36 cellular contexts compared by ENCODE assay signal in the genomic region with DNA sequence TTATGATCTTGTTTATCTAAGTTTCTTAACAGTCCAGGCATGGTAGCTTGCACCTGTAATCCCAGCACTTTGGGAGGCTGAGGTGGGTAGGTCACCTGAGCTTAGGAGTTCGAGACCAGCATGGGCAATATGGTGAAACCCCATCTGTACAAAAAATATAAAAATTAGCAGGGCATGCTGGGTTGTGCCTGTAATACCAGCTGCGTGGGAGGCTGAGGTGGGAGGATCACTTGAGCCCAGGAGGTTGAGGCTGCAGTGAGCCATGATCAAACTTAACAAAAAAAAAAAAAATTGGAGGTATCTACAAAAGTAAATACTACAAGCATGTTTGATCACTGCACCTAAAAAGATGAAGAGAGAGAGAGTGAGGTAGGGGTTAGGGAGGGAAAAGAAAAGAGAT. TPM values are rescaled to one million over a fixed set of nuclear protein-coding genes. Genes with fewer than 3 reads are reported as not detected.
DNase-seq lines count a peak whose midpoint lies in the region; ATAC-seq, FAIRE-seq and TF ChIP-seq lines count a peak whose summit lies in the region.
"Had no signal": no experiment of that assay in that cellular context is flagged by ENCODE, and none has a peak within 500 bp of the region (broad histone marks: within the 10 kb centered on the region; RNA-seq: fewer than 3 reads in every experiment).

No MANE protein-coding gene starts in this region.

- H3K36me3 ChIP-seq in HepG2 (replicated peaks in 1 of 2; ENCODE audit: control insufficient read depth in 1 of 2, insufficient read depth in 2 of 2, low read length in 2 of 2) (no peaks in the 10 kb centered on the region), right lobe of liver (no peaks in the 10 kb centered on the region), HEK293 (ENCODE audit: control insufficient read depth in 2 of 2, insufficient read depth in 1 of 2, low read length in 2 of 2) (no peaks in the 10 kb centered on the region), K562 (ENCODE audit: control insufficient read depth, insufficient read depth, low read length) (no peaks in the 10 kb centered on the region)
- H3K36me3 ChIP-seq: BE2C; BLaER1; BLaER1 treated with 17β-estradiol and CSF1 and Interleukin-3, amounts not matched to agents 10 nM and 100 nM had no signal

- TF ChIP-seq CTCF in HepG2 (CRISPR knock-in tag; IDR thresholded peaks at IDR 0.05) (no peak), right lobe of liver (IDR thresholded peaks at IDR 0.05) (no peak), HEK293 (tag by site-specific recombination; IDR thresholded peaks at IDR 0.05) (no peak), K562 (IDR thresholded peaks at IDR 0.05 in 2 of 3, conservative IDR thresholded peaks at IDR 0.05 in 1 of 3; ENCODE audit: insufficient read depth in 2 of 3, low read depth in 1 of 3, low read length in 3 of 3) (no peak)

- ATAC-seq in HepG2 = no peak
- no peak for ATAC-seq in right lobe of liver
- no peak for ATAC-seq in T-helper 17 cell
- ATAC-seq in K562 = no peak
- ATAC-seq in HG02885 (IDR thresholded peaks at IDR 0.05; ENCODE audit: poor library complexity, unreplicated experiment) = no peak
- no peak for ATAC-seq in HG02642 (IDR thresholded peaks at IDR 0.05; ENCODE audit: poor library complexity, unreplicated experiment)
- ATAC-seq: CD8-positive, alpha-beta T cell had no signal

- 52% methylated on average over 2 of the region's 2 CpGs for WGBS in HepG2 (ENCODE audit: low lambda C conversion rate)
- WGBS in right lobe of liver (ENCODE audit: insufficient coverage, low coverage, low lambda C conversion rate, missing lambda C conversion rate) = 94% methylated on average over 2 of the region's 2 CpGs
- WGBS in K562 (ENCODE audit: insufficient coverage, low coverage, missing lambda C conversion rate) = 34% methylated on average over 2 of the region's 2 CpGs

- no peaks in the 10 kb centered on the region for H3K79me2 ChIP-seq in HepG2 (ENCODE audit: insufficient read depth, low read length)
- H3K79me2 ChIP-seq in K562 (ENCODE audit: control insufficient read depth, insufficient read depth, low read length) = no peaks in the 10 kb centered on the region

- DNase-seq in HepG2 (ENCODE audit: low spot score) (no peak), right lobe of liver (no peak), T-helper 17 cell (no peak), K562 (ENCODE audit: extremely low read depth in 1 of 4, low spot score in 3 of 4) (no peak), DMS 273 treated with DMSO at 0.1 percent for 48 hours (lab: John Stamatoyannopoulos, UW) (no peak)
- DNase-seq: 8988T; ACHN; AML-193; BE2C; C1 segment of cervical spinal cord; Caco-2; Calu3; CD4-positive, alpha-beta memory T cell; CD4-positive, alpha-beta T cell; CD4-positive, CD25-positive, alpha-beta regulatory T cell; CD8-positive, alpha-beta memory T cell; CD8-positive, alpha-beta T cell; COR-L47; DMS153; DMS53; DMS79; DMS79 treated with DMSO at 0.1 percent for 48 hours; DND-41; EL had no signal

- H3K27me3 Mint-ChIP-seq in T-helper 17 cell = peaks cover 9% of the 10 kb centered on the region
- H3K27me3 Mint-ChIP-seq: B cell; CD4-positive, alpha-beta memory T cell; CD4-positive, alpha-beta T cell had no signal

- H2AFZ ChIP-seq in HepG2 (ENCODE audit: low read length) (no peak overlapping the region), K562 (ENCODE audit: low read depth, low read length) (no peak overlapping the region)

- no peak overlapping the region for H3K4me2 ChIP-seq in HepG2 (ENCODE audit: low read depth, low read length)
- H3K4me2 ChIP-seq in K562 (ENCODE audit: insufficient read depth, low read length) = no peak overlapping the region
- H3K4me2 ChIP-seq: A549; BLaER1; BLaER1 treated with 17β-estradiol and CSF1 and Interleukin-3, amounts not matched to agents 10 nM and 100 nM had no signal

- in situ Hi-C loops in HepG2 (cut with HindIII; ENCODE audit: extremely low pct_ligation_motif_present, low pct_unique_long_range_greater_than_20kb) = no loop called here
- in situ Hi-C loops in K562 (cut with MboI) = no loop called here

- H3K27ac ChIP-seq in HepG2 (ENCODE audit: extremely low read length, insufficient read depth, low read length) (no peak overlapping the region), right lobe of liver (no peak overlapping the region), HEK293 (ENCODE audit: extremely low read depth, low read depth, low read length) (no peak overlapping the region), K562 (ENCODE audit: extremely low read depth, low read depth, low read length) (no peak overlapping the region)
- H3K27ac ChIP-seq: 22Rv1; A549; BLaER1; BLaER1 treated with 17β-estradiol and CSF1 and Interleukin-3, amounts not matched to agents 10 nM and 100 nM; C4-2B had no signal

- no peaks in the 10 kb centered on the region for H3K4me1 Mint-ChIP-seq in T-helper 17 cell
- H3K4me1 Mint-ChIP-seq: B cell, CD14-positive monocyte had no signal

- H3K27ac Mint-ChIP-seq in T-helper 17 cell = peak overlapping the region; percentile 71
- H3K27ac Mint-ChIP-seq: B cell; CD14-positive monocyte; CD4-positive, alpha-beta memory T cell; CD4-positive, alpha-beta T cell; CD4-positive, CD25-positive, alpha-beta regulatory T cell; CD8-positive, alpha-beta memory T cell; CD8-positive, alpha-beta T cell had no signal

- H3K4me3 ChIP-seq in HepG2 (replicated peaks in 1 of 3; ENCODE audit: insufficient read depth in 1 of 3, low read depth in 2 of 3, low read length in 3 of 3) (no peak overlapping the region), right lobe of liver (no peak overlapping the region), HEK293 (ENCODE audit: low read depth, low read length) (no peak overlapping the region), K562 (no peak overlapping the region)
- H3K4me3 ChIP-seq: A549; BLaER1; BLaER1 treated with 17β-estradiol and CSF1 and Interleukin-3, amounts not matched to agents 10 nM and 100 nM had no signal

- POLR2A ChIA-PET in HepG2 (lab: Yijun Ruan, JAX) (no interaction called here), HEK293 (lab: Yijun Ruan, JAX) (interaction anchor here (0.9 kb wide), 1 partner anchor 8 kb away, joined by 5 read pairs; no protein-coding TSS in a partner anchor), K562 (lab: Yijun Ruan, JAX) (interaction anchor here (1.8 to 4.5 kb wide), 3 partner anchors 10 to 19 kb away, joined by 3 to 20 read pairs (median 9); a partner anchor contains a TSS)

- no peak for TF ChIP-seq EP300 in HepG2 (IDR thresholded peaks at IDR 0.05; ENCODE audit: low read depth in 2 of 2, low read length in 2 of 2)
- no peak for TF ChIP-seq EP300 in HepG2 (CRISPR knock-in tag; IDR thresholded peaks at IDR 0.05; ENCODE audit: borderline replicate concordance)
- no peak for TF ChIP-seq EP300 in K562 (IDR thresholded peaks at IDR 0.05; ENCODE audit: low read length)

- intact Hi-C loops in HepG2 (cut with micrococcal nuclease; ENCODE audit: unreplicated experiment) (no loop called here), right lobe of liver (cut with DNase I) (no loop called here), K562 (cut with micrococcal nuclease) (no loop called here)

- no peak for TF ChIP-seq RAD21 in HepG2 (CRISPR knock-in tag; IDR thresholded peaks at IDR 0.05)
- TF ChIP-seq RAD21 in K562 (CRISPR knock-in tag; conservative IDR thresholded peaks at IDR 0.05 in 1 of 2, IDR thresholded peaks at IDR 0.05 in 1 of 2) = no peak

- CTCF ChIA-PET in HepG2 (lab: Yijun Ruan, JAX; ENCODE audit: low intra/inter-chr PET ratio, low total read pairs) = no interaction called here
- CTCF ChIA-PET in HEK293 (lab: Yijun Ruan, JAX) = interaction anchor here (0.6 kb wide), 1 partner anchor 33 kb away, joined by 4 read pairs; no protein-coding TSS in a partner anchor
- CTCF ChIA-PET in K562 (lab: Yijun Ruan, JAX; ENCODE audit: low intra/inter-chr PET ratio) = no interaction called here

- TF ChIP-seq POLR2A in HepG2 (IDR thresholded peaks at IDR 0.05; ENCODE audit: insufficient read depth in 1 of 2, low read depth in 2 of 2, low read length in 2 of 2) (no peak), right lobe of liver (IDR thresholded peaks at IDR 0.05) (no peak), K562 (conservative IDR thresholded peaks at IDR 0.05) (no peak)

- no peaks in the 10 kb centered on the region for H3K9me3 ChIP-seq in HepG2 (ENCODE audit: low read length)
- H3K9me3 ChIP-seq in right lobe of liver = no peaks in the 10 kb centered on the region
- H3K9me3 ChIP-seq in HEK293 (ENCODE audit: control insufficient read depth, insufficient read depth, low read depth, low read length) = no peaks in the 10 kb centered on the region
- no peaks in the 10 kb centered on the region for H3K9me3 ChIP-seq in T-helper 17 cell (ENCODE audit: control insufficient read depth, low read length, poor library complexity, severe bottlenecking)
- no peaks in the 10 kb centered on the region for H3K9me3 ChIP-seq in K562 (replicated peaks; ENCODE audit: control insufficient read depth, insufficient read depth, low read depth, low read length)
- H3K9me3 ChIP-seq: A549; BE2C; BLaER1; BLaER1 treated with 17β-estradiol and CSF1 and Interleukin-3, amounts not matched to agents 10 nM and 100 nM; Caco-2 had no signal

- H4K20me1 ChIP-seq in HepG2 (ENCODE audit: insufficient read depth, low read length) (no peaks in the 10 kb centered on the region), K562 (replicated peaks; ENCODE audit: control insufficient read depth, insufficient read depth, low read length) (no peaks in the 10 kb centered on the region)
- H4K20me1 ChIP-seq: BLaER1; BLaER1 treated with 17β-estradiol and CSF1 and Interleukin-3, amounts not matched to agents 10 nM and 100 nM had no signal

- BruUV-seq in HepG2 (replicated peaks; lab: Mats Ljungman, UMichigan) (no TSS peak), K562 (replicated peaks; lab: Mats Ljungman, UMichigan) (no TSS peak)

- no peaks in the 10 kb centered on the region for H3K4me1 ChIP-seq in HepG2 (ENCODE audit: insufficient read depth, low read length)
- no peaks in the 10 kb centered on the region for H3K4me1 ChIP-seq in right lobe of liver
- H3K4me1 ChIP-seq in HEK293 (ENCODE audit: control insufficient read depth, insufficient read depth, low read length) = no peaks in the 10 kb centered on the region
- peaks cover 0 to 8% of the 10 kb centered on the region in 2 experiments; a peak in 1 of 5 replicates for H3K4me1 ChIP-seq in K562 (replicated peaks in 1 of 2; ENCODE audit: control insufficient read depth in 2 of 2, insufficient read depth in 2 of 2, low read length in 2 of 2)
- H3K4me1 ChIP-seq: A549; BE2C; BLaER1; BLaER1 treated with 17β-estradiol and CSF1 and Interleukin-3, amounts not matched to agents 10 nM and 100 nM; Caco-2 had no signal

- H3K4me3 Mint-ChIP-seq in T-helper 17 cell = no peak overlapping the region
- H3K4me3 Mint-ChIP-seq: B cell; CD14-positive monocyte; CD4-positive, alpha-beta memory T cell; CD4-positive, alpha-beta T cell; CD4-positive, CD25-positive, alpha-beta regulatory T cell; CD8-positive, alpha-beta memory T cell; CD8-positive, alpha-beta T cell had no signal

- no peak overlapping the region for H3K9ac ChIP-seq in HepG2 (ENCODE audit: insufficient read depth, low read depth, low read length)
- H3K9ac ChIP-seq in K562 (ENCODE audit: insufficient read depth in 1 of 2, low read depth in 2 of 2, low read length in 2 of 2) = no peak overlapping the region
- H3K9ac ChIP-seq: BLaER1; BLaER1 treated with 17β-estradiol and CSF1 and Interleukin-3, amounts not matched to agents 10 nM and 100 nM had no signal

- peaks cover 0 to 4% of the 10 kb centered on the region in 2 experiments; a peak in 1 of 5 replicates for H3K27me3 ChIP-seq in HepG2 (ENCODE audit: control insufficient read depth in 1 of 2, insufficient read depth in 2 of 2, low read length in 2 of 2)
- no peaks in the 10 kb centered on the region for H3K27me3 ChIP-seq in right lobe of liver
- H3K27me3 ChIP-seq in K562 (ENCODE audit: control insufficient read depth in 2 of 2, insufficient read depth in 2 of 2, low read length in 2 of 2) = no peaks in the 10 kb centered on the region
- H3K27me3 ChIP-seq: BE2C; BLaER1; BLaER1 treated with 17β-estradiol and CSF1 and Interleukin-3, amounts not matched to agents 10 nM and 100 nM had no signal

- no peak for FAIRE-seq in HepG2 (lab: Jason Lieb, UNC)
- FAIRE-seq in K562 (lab: Jason Lieb, UNC) = no peak
- FAIRE-seq: A204.1, A549, D721Med had no signal

- H3K36me3 Mint-ChIP-seq in T-helper 17 cell (ENCODE audit: low read depth) = no peaks in the 10 kb centered on the region
- H3K36me3 Mint-ChIP-seq: CD14-positive monocyte; CD4-positive, alpha-beta memory T cell; CD4-positive, CD25-positive, alpha-beta regulatory T cell; CD8-positive, alpha-beta memory T cell; CD8-positive, alpha-beta T cell had no signal

- no peaks in the 10 kb centered on the region for H3K9me1 ChIP-seq in K562 (ENCODE audit: control insufficient read depth, insufficient read depth, low read length)

RNA-seq across cellular contexts. Expression of a gene that starts 9.0 kb away (rescaled TPM):
- total RNA-seq in HepG2 (2016; rRNA removed; fragmentation: Illumina TruSeq; extraction: Trizol) = 30.4 and 34.3 TPM in 2 replicates
- 13.9 and 14.3 TPM in 2 replicates for total RNA-seq in HepG2 (2016; cell fraction: cytosol; rRNA removed; fragmentation: Illumina TruSeq; extraction: Trizol; ENCODE audit: low read depth)
- 29.1 and 32.6 TPM in 2 replicates for total RNA-seq in HepG2 (2016; cell fraction: insoluble cytoplasmic fraction; rRNA removed; fragmentation: Illumina TruSeq; extraction: Trizol)
- total RNA-seq in HepG2 (2016; cell fraction: membrane; rRNA removed; fragmentation: Illumina TruSeq; extraction: Trizol) = 15.3 and 18.4 TPM in 2 replicates
- total RNA-seq in HepG2 (2016; cell fraction: nucleus; rRNA removed; fragmentation: Illumina TruSeq; extraction: Trizol) = 42.5 and 46.2 TPM in 2 replicates
- 18.2 and 26.0 TPM in 2 replicates for polyA plus RNA-seq in HepG2 (2011; rRNA removed)
- polyA plus RNA-seq in HepG2 (2011; cell fraction: cytosol; rRNA removed) = 8.4 and 9.7 TPM in 2 replicates
- polyA plus RNA-seq in HepG2 (2011; cell fraction: nucleus; rRNA removed) = 45.8 and 55.1 TPM in 2 replicates
- polyA plus RNA-seq in HepG2 (2012) = 13.6 and 17.0 TPM in 2 replicates
- polyA plus RNA-seq in HepG2 (2016; cell fraction: cytosol; fragmentation: Illumina TruSeq; extraction: Trizol; ENCODE audit: low read depth) = 5.1 and 5.3 TPM in 2 replicates
- 36.1 and 37.6 TPM in 2 replicates for polyA plus RNA-seq in HepG2 (2016; cell fraction: insoluble cytoplasmic fraction; fragmentation: Illumina TruSeq; extraction: Trizol; ENCODE audit: low read depth)
- 9.1 and 10.1 TPM in 2 replicates for polyA plus RNA-seq in HepG2 (2016; cell fraction: membrane; fragmentation: Illumina TruSeq; extraction: Trizol; ENCODE audit: low read depth)
- 84.1 and 90.6 TPM in 2 replicates for polyA plus RNA-seq in HepG2 (2016; cell fraction: nucleus; fragmentation: Illumina TruSeq; extraction: Trizol; ENCODE audit: insufficient read depth, low read depth)
- 7.3 and 35.4 TPM in 2 replicates for polyA minus RNA-seq in HepG2 (2011; rRNA and poly(A)+ RNA removed; ENCODE audit: low replicate concordance)
- 6.2 and 7.2 TPM in 2 replicates for polyA minus RNA-seq in HepG2 (2011; cell fraction: cytosol; rRNA and poly(A)+ RNA removed)
- polyA minus RNA-seq in HepG2 (2011; cell fraction: nucleus; rRNA and poly(A)+ RNA removed) = 42.3 and 48.2 TPM in 2 replicates
- 1 to 10 TPM; 1.2 to 4.2 (median 1.9) TPM for total RNA-seq in right lobe of liver
- 10 to 100 TPM; 38.4 to 43.7 TPM for total RNA-seq in T-helper 17 cell
- total RNA-seq in K562 (2011; cell fraction: chromatin; rRNA removed; ENCODE audit: low replicate concordance) = 140 and 431 TPM in 2 replicates
- total RNA-seq in K562 (2011; cell fraction: nucleolus; rRNA removed) = 73.7 and 105 TPM in 2 replicates
- 141 and 150 TPM in 2 replicates for total RNA-seq in K562 (2011; cell fraction: nucleoplasm; rRNA removed)
- 93.8 and 109 TPM in 2 replicates for total RNA-seq in K562 (2014; rRNA removed)
- total RNA-seq in K562 (2014; rRNA removed; fragmentation: Illumina TruSeq; extraction: Trizol) = 98.6 and 116 TPM in 2 replicates
- 82.7 and 88.5 TPM in 2 replicates for total RNA-seq in K562 (2015; rRNA removed; fragmentation: Illumina TruSeq; extraction: Trizol)
- 109 and 118 TPM in 2 replicates for total RNA-seq in K562 (2021)
- 172 and 175 TPM in 2 replicates for polyA plus RNA-seq in K562 (2011; rRNA removed)
- 52.3 and 86.8 TPM in 2 replicates for polyA plus RNA-seq in K562 (2011; cell fraction: cytosol; rRNA removed)
- polyA plus RNA-seq in K562 (2011; cell fraction: nucleus; rRNA removed) = 308 and 479 TPM in 2 replicates
- polyA plus RNA-seq in K562 (2012) = 96.3 and 101 TPM in 2 replicates
- 146 and 170 TPM in 2 replicates for polyA plus RNA-seq in K562 (2014; fragmentation: Illumina TruSeq; extraction: Trizol)
- polyA plus RNA-seq in K562 (2014; fragmentation: Nextera tagmentation; extraction: Ambion mirVana) = 10 to 100 TPM; 48.7 to 63.0 TPM
- 137 and 157 TPM in 2 replicates for polyA plus RNA-seq in K562 (2014; rRNA removed)
- polyA minus RNA-seq in K562 (2011; rRNA and poly(A)+ RNA removed) = 123 and 134 TPM in 2 replicates
- polyA minus RNA-seq in K562 (2011; cell fraction: cytosol; rRNA and poly(A)+ RNA removed) = 54.2 and 59.2 TPM in 2 replicates
- polyA minus RNA-seq in K562 (2011; cell fraction: nucleus; rRNA and poly(A)+ RNA removed) = 83.7 and 175 TPM in 2 replicates
